19 cellular contexts compared by ENCODE assay signal in the genomic region with DNA sequence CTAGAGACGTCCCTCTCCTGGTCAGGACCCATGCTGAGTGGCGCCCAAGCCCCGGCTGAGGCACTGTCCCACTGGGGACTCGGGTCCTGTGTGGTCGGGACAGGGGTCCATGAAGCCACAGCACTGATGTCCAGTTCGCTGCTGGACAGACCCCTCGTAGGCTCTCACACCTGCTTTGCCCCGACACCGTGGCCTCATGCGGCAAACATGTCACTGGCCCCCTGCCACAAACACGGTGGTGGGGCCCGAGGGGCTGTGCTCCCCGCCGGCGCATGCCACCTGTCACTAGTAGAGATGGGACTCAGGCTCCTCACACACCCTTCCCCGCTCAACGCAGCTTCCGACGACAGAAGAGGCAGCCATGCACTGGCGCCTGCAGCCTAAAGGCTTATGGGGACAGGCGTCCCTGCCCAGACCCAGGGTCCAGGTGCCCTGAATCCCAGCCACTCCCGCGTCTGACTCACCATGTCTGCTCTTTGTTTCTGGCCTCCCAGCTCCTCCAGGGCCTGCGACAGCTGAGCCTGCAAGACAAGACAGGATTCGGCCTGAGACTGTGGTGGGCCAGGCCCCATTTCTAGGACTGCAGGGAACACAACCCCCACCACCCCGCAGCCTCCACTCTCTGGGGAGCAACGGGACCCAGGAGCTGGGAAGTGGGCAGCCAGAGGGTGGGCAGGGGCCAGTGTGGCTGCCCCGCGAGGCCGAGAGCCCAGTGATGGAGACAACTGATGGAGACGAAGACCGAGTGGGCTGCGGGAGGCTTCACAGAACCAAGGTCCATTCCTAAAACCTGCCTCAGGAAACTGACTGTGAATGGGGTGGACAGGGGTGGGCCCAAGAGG.
DNase-seq lines count a peak whose midpoint lies in the region; ATAC-seq, FAIRE-seq and TF ChIP-seq lines count a peak whose summit lies in the region.
"Had no signal": no experiment of that assay in that cellular context is flagged by ENCODE, and none has a peak within 500 bp of the region (broad histone marks: within the 10 kb centered on the region; RNA-seq: fewer than 3 reads in every experiment).

No MANE protein-coding gene starts in this region.

- CTCF ChIA-PET in H1 (lab: Charles Lee; ENCODE audit: partially characterized antibody), result interaction anchor here (0.6 kb wide), 2 partner anchors 47 to 167 kb away, joined by 3 to 4 read pairs; no protein-coding TSS in a partner anchor

- H2AFZ ChIP-seq in H1 (ENCODE audit: low read length), result no peak overlapping the region
- H2AFZ ChIP-seq: parathyroid adenoma had no signal

- 89% methylated on average over 29 of the region's 33 CpGs; no CpG with 5 or more reads in 1 of the 2 experiments for WGBS in H1 (ENCODE audit: extremely low coverage in 1 of 2, insufficient coverage in 1 of 2, insufficient read length in 1 of 2, insufficient replicate concordance in 2 of 2, low coverage in 1 of 2, low lambda C conversion rate in 2 of 2, missing lambda C conversion rate in 1 of 2), 2 experiments
- WGBS in suprapubic skin, result 85% methylated on average over 32 of the region's 33 CpGs

- no peak overlapping the region for H3K4me2 ChIP-seq in H1 (ENCODE audit: insufficient read depth in 1 of 2, low read depth in 2 of 2, low read length in 2 of 2)
- H3K4me2 ChIP-seq: A549 had no signal

- TF ChIP-seq CTCF in H1 (IDR thresholded peaks at IDR 0.05; ENCODE audit: control extremely low read depth in 1 of 3, insufficient read depth in 1 of 3, low read depth in 1 of 3, low read length in 3 of 3), result no peak
- no peak for TF ChIP-seq CTCF in lower lobe of right lung (IDR thresholded peaks at IDR 0.05)
- TF ChIP-seq CTCF in suprapubic skin (IDR thresholded peaks at IDR 0.05), result no peak
- no peak for TF ChIP-seq CTCF in colonic mucosa (IDR thresholded peaks at IDR 0.05)

- peaks cover 0 to 3% (median 0%) of the 10 kb centered on the region in 4 experiments; a peak in 3 of 7 replicates for H3K4me1 ChIP-seq in H1 (replicated peaks in 1 of 4; ENCODE audit: control insufficient read depth in 3 of 4, insufficient read depth in 4 of 4, low read length in 3 of 4)
- H3K4me1 ChIP-seq in lower lobe of right lung, result no peaks in the 10 kb centered on the region
- H3K4me1 ChIP-seq in suprapubic skin, result no peaks in the 10 kb centered on the region
- H3K4me1 ChIP-seq in colonic mucosa, result no peaks in the 10 kb centered on the region
- H3K4me1 ChIP-seq: A549, parathyroid adenoma had no signal

- H3K4me3 Mint-ChIP-seq in activated naive CD8-positive, alpha-beta T cell treated with anti-CD3 and anti-CD28 coated beads, Interleukin-2, amount 10 ng/mL, durations not matched to agents 7 days and 5 days, result no peak overlapping the region
- no peak overlapping the region for H3K4me3 Mint-ChIP-seq in activated naive CD8-positive, alpha-beta T cell treated with anti-CD3 and anti-CD28 coated beads for 36 hours
- H3K4me3 Mint-ChIP-seq: activated B cell treated with CpG ODN at 0.5 μM for 24 hours; activated T-helper 17 cell treated with anti-CD3 and anti-CD28 coated beads, Interleukin-2, amount 50 U/mL, for 72 hours; CD8-positive, alpha-beta memory T cell; dendritic cell treated with granulocyte-macrophage colony-stimulating factor and Interleukin-4, amounts not matched to agents 40 ng/mL and 50 ng/mL, for 4 days had no signal

- H2BK5ac ChIP-seq in H1 (ENCODE audit: low read depth, low read length), result peak overlapping the region; percentile 35; the same call in 1 of the 2 replicates

- H3K36me3 Mint-ChIP-seq in activated naive CD8-positive, alpha-beta T cell treated with anti-CD3 and anti-CD28 coated beads, Interleukin-2, amount 10 ng/mL, durations not matched to agents 7 days and 5 days, result no peaks in the 10 kb centered on the region
- no peaks in the 10 kb centered on the region for H3K36me3 Mint-ChIP-seq in activated naive CD8-positive, alpha-beta T cell treated with anti-CD3 and anti-CD28 coated beads for 36 hours

- no peaks in the 10 kb centered on the region for H3K23me2 ChIP-seq in H1 (ENCODE audit: low read depth, low read length)

- H3K27ac ChIP-seq in H1 (ENCODE audit: low read depth, low read length) (no peak overlapping the region), lower lobe of right lung (no peak overlapping the region), suprapubic skin (no peak overlapping the region), colonic mucosa (no peak overlapping the region)
- H3K27ac ChIP-seq: A549, parathyroid adenoma had no signal

- no peak overlapping the region for H2AK5ac ChIP-seq in H1 (ENCODE audit: low read depth, low read length)

- intact Hi-C loops in lower lobe of right lung (cut with DNase I) (no loop called here), colonic mucosa (cut with DNase I) (no loop called here)

- no peak for FAIRE-seq in H1 (lab: Jason Lieb, UNC)
- FAIRE-seq: A549 had no signal

- H3K14ac ChIP-seq in H1 (ENCODE audit: insufficient read length), result no peak overlapping the region

- H3K23ac ChIP-seq in H1 (ENCODE audit: insufficient read length), result no peak overlapping the region

- H4K5ac ChIP-seq in H1 (ENCODE audit: insufficient read length, low read depth, low read length), result no peak overlapping the region

- no peak overlapping the region for H4K8ac ChIP-seq in H1 (ENCODE audit: extremely low read depth, insufficient read depth, low read length)

- H3K9me3 Mint-ChIP-seq in activated naive CD8-positive, alpha-beta T cell treated with anti-CD3 and anti-CD28 coated beads, Interleukin-2, amount 10 ng/mL, durations not matched to agents 7 days and 5 days, result no peaks in the 10 kb centered on the region
- no peaks in the 10 kb centered on the region for H3K9me3 Mint-ChIP-seq in activated naive CD8-positive, alpha-beta T cell treated with anti-CD3 and anti-CD28 coated beads for 36 hours
- H3K9me3 Mint-ChIP-seq: activated B cell treated with CpG ODN at 0.5 μM for 24 hours; activated T-helper 17 cell treated with anti-CD3 and anti-CD28 coated beads, Interleukin-2, amount 50 U/mL, for 72 hours; CD8-positive, alpha-beta memory T cell; dendritic cell treated with granulocyte-macrophage colony-stimulating factor and Interleukin-4, amounts not matched to agents 40 ng/mL and 50 ng/mL, for 4 days had no signal

- no peak overlapping the region for H2BK12ac ChIP-seq in H1 (ENCODE audit: low read depth, low read length)

- no peak overlapping the region for H3K4ac ChIP-seq in H1 (replicated peaks; ENCODE audit: insufficient read length, low read depth, low read length)

- no peaks in the 10 kb centered on the region for H3K4me1 Mint-ChIP-seq in activated naive CD8-positive, alpha-beta T cell treated with anti-CD3 and anti-CD28 coated beads, Interleukin-2, amount 10 ng/mL, durations not matched to agents 7 days and 5 days
- H3K4me1 Mint-ChIP-seq in activated naive CD8-positive, alpha-beta T cell treated with anti-CD3 and anti-CD28 coated beads for 36 hours, result no peaks in the 10 kb centered on the region

- DNase-seq in activated naive CD8-positive, alpha-beta T cell treated with anti-CD3 and anti-CD28 coated beads, Interleukin-2, amount 10 ng/mL, durations not matched to agents 7 days and 5 days, result peak; percentile 29
- DNase-seq in activated naive CD8-positive, alpha-beta T cell treated with anti-CD3 and anti-CD28 coated beads for 36 hours, result no peak
- DNase-seq in H1 (ENCODE audit: low read depth in 1 of 2, low spot score in 2 of 2), result no peak
- DNase-seq in lower lobe of right lung, result peak; percentile 32
- DNase-seq in suprapubic skin (ENCODE audit: low spot score in 2 of 2), result peak; percentile 50 to 62
- DNase-seq in colonic mucosa, result no peak
- no peak for DNase-seq in SK-N-DZ (ENCODE audit: low spot score)
- DNase-seq: activated B cell treated with CpG ODN at 0.5 μM for 24 hours; activated CD8-positive, alpha-beta memory T cell treated with anti-CD3 and anti-CD28 coated beads for 24 hours; anterior cingulate cortex; KG1; NCI-H2171 treated with DMSO at 0.1 percent for 48 hours; stimulated activated naive CD4-positive, alpha-beta T cell treated with Interleukin-2 at 50 U/mL for 16 hours had no signal

- H3K9ac ChIP-seq in H1 (replicated peaks in 1 of 4; ENCODE audit: extremely low read depth in 1 of 4, low read depth in 3 of 4, low read length in 3 of 4) (no peak overlapping the region), colonic mucosa (ENCODE audit: low read depth in 2 of 2, low read length in 2 of 2) (no peak overlapping the region)
- H3K9ac ChIP-seq: parathyroid adenoma had no signal

- H3K27ac Mint-ChIP-seq in activated naive CD8-positive, alpha-beta T cell treated with anti-CD3 and anti-CD28 coated beads, Interleukin-2, amount 10 ng/mL, durations not matched to agents 7 days and 5 days, result no peak overlapping the region
- no peak overlapping the region for H3K27ac Mint-ChIP-seq in activated naive CD8-positive, alpha-beta T cell treated with anti-CD3 and anti-CD28 coated beads for 36 hours
- H3K27ac Mint-ChIP-seq: activated B cell treated with CpG ODN at 0.5 μM for 24 hours; activated T-helper 17 cell treated with anti-CD3 and anti-CD28 coated beads, Interleukin-2, amount 50 U/mL, for 72 hours; CD8-positive, alpha-beta memory T cell had no signal

- H3K18ac ChIP-seq in H1 (ENCODE audit: extremely low read depth, low read length), result no peak overlapping the region

- H3K36me3 ChIP-seq in H1 (ENCODE audit: control insufficient read depth in 2 of 4, insufficient read depth in 4 of 4, low read length in 3 of 4) (no peaks in the 10 kb centered on the region), lower lobe of right lung (no peaks in the 10 kb centered on the region), suprapubic skin (peaks cover 8% of the 10 kb centered on the region), colonic mucosa (no peaks in the 10 kb centered on the region)

- no peaks in the 10 kb centered on the region for H3K27me3 ChIP-seq in H1 (replicated peaks in 1 of 4; ENCODE audit: control insufficient read depth in 3 of 4, extremely low read depth in 1 of 4, insufficient read depth in 3 of 4, low read length in 3 of 4)
- H3K27me3 ChIP-seq in lower lobe of right lung (ENCODE audit: low read depth), result no peaks in the 10 kb centered on the region
- no peaks in the 10 kb centered on the region for H3K27me3 ChIP-seq in suprapubic skin
- no peaks in the 10 kb centered on the region for H3K27me3 ChIP-seq in colonic mucosa

- POLR2A ChIA-PET in activated naive CD8-positive, alpha-beta T cell treated with anti-CD3 and anti-CD28 coated beads, Interleukin-2, amount 10 ng/mL, durations not matched to agents 7 days and 5 days (lab: Charles Lee), result no interaction called here
- POLR2A ChIA-PET in H1 (lab: Charles Lee; ENCODE audit: partially characterized antibody), result no interaction called here

- TF ChIP-seq EP300 in H1 (IDR thresholded peaks at IDR 0.05; ENCODE audit: borderline replicate concordance in 1 of 2, low read depth in 2 of 2, low read length in 2 of 2) (no peak), suprapubic skin (IDR thresholded peaks at IDR 0.05) (no peak)

- no peaks in the 10 kb centered on the region for H3K79me2 ChIP-seq in H1 (ENCODE audit: control insufficient read depth in 1 of 2, insufficient read depth in 2 of 2, low read length in 2 of 2)
- H3K79me2 ChIP-seq: parathyroid adenoma had no signal

- H2BK15ac ChIP-seq in H1 (ENCODE audit: low read length), result no peak overlapping the region

- no peaks in the 10 kb centered on the region for H3K27me3 Mint-ChIP-seq in activated naive CD8-positive, alpha-beta T cell treated with anti-CD3 and anti-CD28 coated beads, Interleukin-2, amount 10 ng/mL, durations not matched to agents 7 days and 5 days
- no peaks in the 10 kb centered on the region for H3K27me3 Mint-ChIP-seq in activated naive CD8-positive, alpha-beta T cell treated with anti-CD3 and anti-CD28 coated beads for 36 hours
- H3K27me3 Mint-ChIP-seq: activated B cell treated with CpG ODN at 0.5 μM for 24 hours; activated T-helper 17 cell treated with anti-CD3 and anti-CD28 coated beads, Interleukin-2, amount 50 U/mL, for 72 hours; CD8-positive, alpha-beta memory T cell; dendritic cell treated with granulocyte-macrophage colony-stimulating factor and Interleukin-4, amounts not matched to agents 40 ng/mL and 50 ng/mL, for 4 days had no signal

- H3K56ac ChIP-seq in H1 (replicated peaks; ENCODE audit: insufficient read length, low read depth, low read length), result no peak overlapping the region

- TF ChIP-seq RAD21 in H1 (IDR thresholded peaks at IDR 0.05 in 1 of 2, conservative IDR thresholded peaks at IDR 0.05 in 1 of 2; ENCODE audit: low read depth in 2 of 2, low read length in 2 of 2), result no peak

- no peak for ATAC-seq in activated naive CD8-positive, alpha-beta T cell treated with anti-CD3 and anti-CD28 coated beads, Interleukin-2, amount 10 ng/mL, durations not matched to agents 7 days and 5 days (ENCODE audit: low read depth)
- no peak for ATAC-seq in lower lobe of right lung
- ATAC-seq in HG02642 (IDR thresholded peaks at IDR 0.05; ENCODE audit: poor library complexity, unreplicated experiment), result no peak
- ATAC-seq: A549; activated T-helper 17 cell treated with anti-CD3 and anti-CD28 coated beads, Interleukin-2, amount 50 U/mL, for 72 hours had no signal

- no peak overlapping the region for H2BK20ac ChIP-seq in H1 (ENCODE audit: low read length)

- H4K20me1 ChIP-seq in H1 (replicated peaks in 1 of 2; ENCODE audit: control insufficient read depth in 1 of 2, insufficient read depth in 2 of 2, low read length in 2 of 2), result peaks cover 1 to 5% of the 10 kb centered on the region in 2 experiments

- no peak overlapping the region for H4K91ac ChIP-seq in H1 (replicated peaks; ENCODE audit: insufficient read length, low read length)

- peaks cover 5% of the 10 kb centered on the region; the same call in 1 of the 2 replicates for H3K79me1 ChIP-seq in H1 (ENCODE audit: low read depth, low read length)

- H3K4me3 ChIP-seq in H1 (ENCODE audit: extremely low read depth in 1 of 4, insufficient read depth in 2 of 4, low read depth in 3 of 4, low read length in 4 of 4), result no peak overlapping the region
- H3K4me3 ChIP-seq in lower lobe of right lung, result no peak overlapping the region
- no peak overlapping the region for H3K4me3 ChIP-seq in suprapubic skin
- no peak overlapping the region for H3K4me3 ChIP-seq in colonic mucosa
- H3K4me3 ChIP-seq: A549 had no signal

- no peak for TF ChIP-seq POLR2A in H1 (IDR thresholded peaks at IDR 0.05; ENCODE audit: control extremely low read depth in 1 of 2, low read depth in 2 of 2, low read length in 2 of 2)
- TF ChIP-seq POLR2A in suprapubic skin (IDR thresholded peaks at IDR 0.05), result no peak

- no peaks in the 10 kb centered on the region for H3K9me3 ChIP-seq in H1 (ENCODE audit: insufficient read depth in 2 of 2, low read depth in 1 of 2, low read length in 1 of 2)
- no peaks in the 10 kb centered on the region for H3K9me3 ChIP-seq in lower lobe of right lung
- no peaks in the 10 kb centered on the region for H3K9me3 ChIP-seq in suprapubic skin
- H3K9me3 ChIP-seq in colonic mucosa, result no peaks in the 10 kb centered on the region
- H3K9me3 ChIP-seq: A549 had no signal

- no peak overlapping the region for H2BK120ac ChIP-seq in H1 (replicated peaks; ENCODE audit: low read depth, low read length)

Comparison
In these comparisons a context has a peak if more than half of its experiments do, and no peak if none do; other contexts are left out.
1. DNase-seq: peak in activated naive CD8-positive, alpha-beta T cell treated with anti-CD3 and anti-CD28 coated beads, Interleukin-2, amount 10 ng/mL, durations not matched to agents 7 days and 5 days (single experiment), lower lobe of right lung (single experiment) and suprapubic skin (2 of 2); none in activated naive CD8-positive, alpha-beta T cell treated with anti-CD3 and anti-CD28 coated beads for 36 hours (single experiment), H1 (0 of 2), colonic mucosa (single experiment) and SK-N-DZ (single experiment).